ENCODE assay signal across 8 cellular contexts in the genomic region with DNA sequence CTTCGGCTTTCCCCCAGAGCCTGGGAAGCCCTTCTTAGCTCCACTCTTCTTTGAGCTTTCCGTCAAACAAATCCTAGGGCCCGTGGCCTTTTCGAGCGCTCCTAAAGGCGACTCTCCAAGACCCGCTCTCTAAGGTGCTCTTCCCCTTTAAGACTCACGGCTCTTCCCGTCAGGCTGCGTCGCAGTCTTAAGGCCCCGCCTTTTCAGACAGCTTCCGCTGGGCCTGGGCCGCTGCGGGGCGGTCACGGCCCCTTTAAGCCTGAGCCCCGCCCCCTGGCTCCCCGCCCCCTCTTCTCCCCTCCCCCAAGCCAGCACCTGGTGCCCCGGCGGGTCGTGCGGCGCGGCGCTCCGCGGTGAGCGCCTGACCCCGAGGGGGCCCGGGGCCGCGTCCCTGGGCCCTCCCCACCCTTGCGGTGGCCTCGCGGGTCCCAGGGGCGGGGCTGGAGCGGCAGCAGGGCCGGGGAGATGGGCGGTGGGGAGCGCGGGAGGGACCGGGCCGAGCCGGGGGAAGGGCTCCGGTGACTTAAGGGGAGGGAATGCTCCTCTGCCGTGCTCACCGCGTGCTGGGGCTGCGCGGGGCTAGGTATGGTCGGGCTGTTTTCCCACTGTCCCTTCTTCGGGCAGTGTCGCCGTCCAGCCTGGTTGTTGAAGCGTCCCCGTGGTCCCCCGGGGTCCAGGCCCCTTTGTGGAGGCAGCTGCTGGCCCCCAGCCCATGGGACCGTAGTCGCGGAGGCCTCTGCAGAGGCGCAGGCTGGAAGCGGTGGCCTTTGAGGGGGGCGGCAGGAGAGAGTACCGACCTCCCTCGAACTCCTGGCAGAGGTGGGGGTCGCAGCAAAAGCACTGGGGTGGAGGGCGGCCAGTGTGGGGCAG. TPM values are rescaled to one million over a fixed set of nuclear protein-coding genes. Genes with fewer than 3 reads are reported as not detected.
A peak's percentile ranks its signal among the peaks of the same experiment; 100 is the strongest.
DNase-seq lines count a peak whose midpoint lies in the region; ATAC-seq and TF ChIP-seq lines count a peak whose summit lies in the region.

Gene PEX5, plus strand, starts transcription at position 289 of the 870 bp plus-strand sequence. CDS start 692 bp downstream, outside the sequence.

- peak within 1 kb of the TSS; percentile 83 for H3K27ac ChIP-seq in angular gyrus (ENCODE audit: low read depth, low read length)
- peak within 1 kb of the TSS; percentile 81 to 87 for H3K27ac ChIP-seq in prostate gland

- peak in 3 of 4 experiments; percentile 2 to 9 (median 6) for TF ChIP-seq CTCF in prostate gland (IDR thresholded peaks at IDR 0.05)

- WGBS in prostate gland = under 1% methylated on average over 38 of the region's 68 CpGs

- H3K4me1 ChIP-seq in prostate gland (replicated peaks) = peaks cover 8% of the 10 kb centered on the region

- H3K27me3 ChIP-seq in prostate gland (replicated peaks; ENCODE audit: insufficient read depth) = no peaks in the 10 kb centered on the region

- no peaks in the 10 kb centered on the region for H3K36me3 ChIP-seq in prostate gland

- intact Hi-C loops in left ventricle myocardium superior (cut with micrococcal nuclease) (no loop called here), prostate gland (cut with DNase I) (no loop called here)

- ATAC-seq in GM18498 (IDR thresholded peaks at IDR 0.05; ENCODE audit: unreplicated experiment) (peak; percentile 93), HG02885 (IDR thresholded peaks at IDR 0.05; ENCODE audit: poor library complexity, unreplicated experiment) (peak; percentile 94), left ventricle myocardium superior (peak; percentile 98)

- peak; percentile 60 for TF ChIP-seq POLR2A in prostate gland (IDR thresholded peaks at IDR 0.05)

- H3K4me3 ChIP-seq in prostate gland = peak within 1 kb of the TSS; percentile 72 to 86

- H3K9me3 ChIP-seq in prostate gland = no peaks in the 10 kb centered on the region

- DNase-seq in NCI-H1694 (lab: John Stamatoyannopoulos, UW) (peak; percentile 89), T-helper 2 cell (peak; percentile 59 to 95 (median 74)), left ventricle myocardium superior (peak; percentile 93), prostate gland (ENCODE audit: low spot score) (peak; percentile 84), ureter (ENCODE audit: low spot score) (peak; percentile 86)

RNA-seq across cellular contexts. Expression of gene PEX5, which starts in this region (rescaled TPM):
- total RNA-seq in left ventricle myocardium superior (37.1 TPM), prostate gland (10 to 100 TPM; 26.2 to 78.6 TPM), ureter (36.7 TPM)

Comparison
In these comparisons a context has a peak if more than half of its experiments do, and no peak if none do; other contexts are left out.
1. Peak in every context shown above with its lines: DNase-seq, ATAC-seq, H3K4me3 ChIP-seq and H3K27ac ChIP-seq.